In the genomic region with DNA sequence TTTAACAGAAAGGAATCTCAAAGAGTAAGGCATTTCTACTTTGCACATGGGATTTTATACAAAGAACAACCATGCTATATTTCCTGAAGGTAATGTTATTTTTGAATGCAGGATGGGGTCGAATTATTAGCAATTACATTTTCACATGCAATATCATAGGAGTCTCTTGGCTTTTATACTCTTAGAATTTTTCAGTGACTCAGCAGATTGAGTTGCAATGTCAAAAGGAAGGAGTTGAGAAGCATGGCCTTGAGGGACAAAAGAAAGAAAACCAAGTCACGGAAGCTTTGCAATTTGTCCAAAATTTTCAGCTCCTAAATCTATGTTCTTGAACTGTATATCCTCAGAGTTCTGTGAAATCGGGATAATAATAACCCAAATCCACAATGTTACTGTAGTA, we compare ENCODE assay signal across 2 cellular contexts.
TF ChIP-seq lines count a peak whose summit lies in the region.

No MANE protein-coding gene starts in this region.

TF ChIP-seq in HepG2, 621 proteins besides CTCF, POLR2A, EP300 and RAD21:
- TF ChIP-seq KAT8 (CRISPR knock-in tag; IDR thresholded peaks at IDR 0.05) (no peak), MAFF (IDR thresholded peaks at IDR 0.05; ENCODE audit: low read depth, low read length) (peak; percentile 13; the same call in 1 of the 2 replicates), NFE2L2 (IDR thresholded peaks at IDR 0.05; ENCODE audit: low read length) (peak; percentile 80), MAFK (conservative IDR thresholded peaks at IDR 0.05 in 1 of 2, IDR thresholded peaks at IDR 0.05 in 1 of 2; ENCODE audit: low read length in 2 of 2) (peak; percentile 27 to 65; a peak in 3 of 4 replicates)

TF ChIP-seq in K562, 482 proteins besides CTCF, POLR2A, EP300 and RAD21:
- peak; percentile 21; the same call in 1 of the 2 replicates for TF ChIP-seq C11orf30 (IDR thresholded peaks at IDR 0.05; ENCODE audit: low read depth)
- TF ChIP-seq MAFF (IDR thresholded peaks at IDR 0.05; ENCODE audit: low read length) = peak; percentile 28; the same call in 1 of the 2 replicates
- peak; percentile 45 for TF ChIP-seq ZNF316 (IDR thresholded peaks at IDR 0.05)
- no peak for TF ChIP-seq SMAD2 (IDR thresholded peaks at IDR 0.05; ENCODE audit: low read depth, low read length)
- TF ChIP-seq ZNF780A (CRISPR knock-in tag; IDR thresholded peaks at IDR 0.05) = no peak
- peak; percentile 40; the same call in 1 of the 2 replicates for TF ChIP-seq MAFG (tag; conservative IDR thresholded peaks at IDR 0.05)
TF ChIP-seq in K562: peak in this region for 4.
